1 cellular context compared by ENCODE assay signal in genomic region chr17:7834891-7835817, GRCh38.
TF ChIP-seq lines count a peak whose summit lies in the region.

No MANE protein-coding gene starts in this region.

TF ChIP-seq in SK-N-SH, 30 proteins besides CTCF, POLR2A, EP300 and RAD21 (continued from another document):
- TF ChIP-seq PBX3 (IDR thresholded peaks at IDR 0.05) (peak; percentile 53), JUND (IDR thresholded peaks at IDR 0.05) (no peak), ZBTB33 (IDR thresholded peaks at IDR 0.05; ENCODE audit: borderline replicate concordance, low read depth) (peak; percentile 56; the same call in 1 of the 2 replicates), POLR2AphosphoS5 (IDR thresholded peaks at IDR 0.05; ENCODE audit: low read depth, low read length) (peak; percentile 28), NFIC (IDR thresholded peaks at IDR 0.05; ENCODE audit: borderline replicate concordance) (no peak), SIN3A (IDR thresholded peaks at IDR 0.05; ENCODE audit: borderline replicate concordance, low read depth, low read length) (peak; percentile 52; the same call in 1 of the 2 replicates), RCOR1 (IDR thresholded peaks at IDR 0.05; ENCODE audit: low read length) (peak; percentile 50), RFX5 (IDR thresholded peaks at IDR 0.05; ENCODE audit: low read length) (peak; percentile 96), MAX (IDR thresholded peaks at IDR 0.05; ENCODE audit: low read depth) (peak; percentile 95), NRF1 (IDR thresholded peaks at IDR 0.05; ENCODE audit: low read depth, low read length) (peak; percentile 84), TCF12 (IDR thresholded peaks at IDR 0.05) (no peak; the same call in 1 of the 2 replicates)
